ENCODE assay signal across 9 cellular contexts in genomic region chr6:147390909-147391536, GRCh38.
DNase-seq lines count a peak whose midpoint lies in the region; ATAC-seq, FAIRE-seq and TF ChIP-seq lines count a peak whose summit lies in the region.
"Had no signal": no experiment of that assay in that cellular context is flagged by ENCODE, and none has a peak within 500 bp of the region (broad histone marks: within the 10 kb centered on the region; RNA-seq: fewer than 3 reads in every experiment).

No MANE protein-coding gene starts in this region.

- no peak overlapping the region for H3K27ac Mint-ChIP-seq in HFFc6
- H3K27ac Mint-ChIP-seq in effector memory CD8-positive, alpha-beta T cell: peak overlapping the region in 1 of 2 donors; percentile 81

- FAIRE-seq in islet of Langerhans (lab: Jason Lieb, UNC): peak; percentile 91

- H3K27me3 Mint-ChIP-seq in HFFc6 (ENCODE audit: insufficient read depth): no peaks in the 10 kb centered on the region
- no peaks in the 10 kb centered on the region for H3K27me3 Mint-ChIP-seq in effector memory CD8-positive, alpha-beta T cell

- peak; percentile 69 for TF ChIP-seq CTCF in HFFc6 (IDR thresholded peaks at IDR 0.05)
- peak; percentile 84 for TF ChIP-seq CTCF in VCaP (conservative IDR thresholded peaks at IDR 0.05)

- DNase-seq in Ammon's horn (ENCODE audit: low spot score) (peak; percentile 50), HFFc6 (peak; percentile 13)
- no peak for DNase-seq in effector CD4-positive, alpha-beta T cell
- DNase-seq in effector memory CD8-positive, alpha-beta T cell: no peak
- DNase-seq: NCI-H446 treated with DMSO at 0.1 percent for 48 hours had no signal

- H3K27ac ChIP-seq in VCaP: no peak overlapping the region

- ATAC-seq in HG03025 (IDR thresholded peaks at IDR 0.05; ENCODE audit: low FRiP score, unreplicated experiment) (no peak), HG03097 (IDR thresholded peaks at IDR 0.05; ENCODE audit: low FRiP score, unreplicated experiment) (no peak)
- ATAC-seq in effector memory CD8-positive, alpha-beta T cell (replicated peaks): no peak

- no peaks in the 10 kb centered on the region for H3K9me3 Mint-ChIP-seq in HFFc6
- no peaks in the 10 kb centered on the region for H3K9me3 Mint-ChIP-seq in effector memory CD8-positive, alpha-beta T cell

- H3K4me1 Mint-ChIP-seq in HFFc6 (ENCODE audit: low read depth): peaks cover 9% of the 10 kb centered on the region
- peaks cover 2 to 15% of the 10 kb centered on the region in 2 donors for H3K4me1 Mint-ChIP-seq in effector memory CD8-positive, alpha-beta T cell (ENCODE audit: low read depth in 2 of 2)

- H3K36me3 Mint-ChIP-seq in HFFc6 (ENCODE audit: low read depth): no peaks in the 10 kb centered on the region
- no peaks in the 10 kb centered on the region for H3K36me3 Mint-ChIP-seq in effector memory CD8-positive, alpha-beta T cell (ENCODE audit: insufficient read depth)

- no peak overlapping the region for H3K4me3 Mint-ChIP-seq in HFFc6
- H3K4me3 Mint-ChIP-seq in effector memory CD8-positive, alpha-beta T cell: no peak overlapping the region

Comparison
In these comparisons a context has a peak if more than half of its experiments do, and no peak if none do; other contexts are left out.
1. DNase-seq: peak in Ammon's horn (single experiment) and HFFc6 (single experiment); none in effector CD4-positive, alpha-beta T cell (single experiment) and effector memory CD8-positive, alpha-beta T cell (0 of 3).